Comparison of ENCODE assay signal across 1 cellular context in genomic region chr1:62336638-62337534, GRCh38.
TF ChIP-seq lines count a peak whose summit lies in the region.

No MANE protein-coding gene starts in this region.

TF ChIP-seq in WTC11, 78 proteins besides CTCF, POLR2A, EP300 and RAD21 (continued from another document):
- TF ChIP-seq OVOL2 (CRISPR knock-in tag; IDR thresholded peaks at IDR 0.05; ENCODE audit: borderline replicate concordance): no peak
- no peak for TF ChIP-seq ZNF138 (CRISPR knock-in tag; conservative IDR thresholded peaks at IDR 0.05)
- TF ChIP-seq AR (CRISPR knock-in tag; IDR thresholded peaks at IDR 0.05): no peak
- no peak for TF ChIP-seq ZNF121 (CRISPR knock-in tag; IDR thresholded peaks at IDR 0.05)
- no peak for TF ChIP-seq GTF2I (CRISPR knock-in tag; conservative IDR thresholded peaks at IDR 0.05)
- TF ChIP-seq MAX (CRISPR knock-in tag; IDR thresholded peaks at IDR 0.05): no peak
- TF ChIP-seq FOXP4 (CRISPR knock-in tag; IDR thresholded peaks at IDR 0.05): no peak
- no peak for TF ChIP-seq ZNF532 (CRISPR knock-in tag; IDR thresholded peaks at IDR 0.05; ENCODE audit: borderline replicate concordance)
- no peak for TF ChIP-seq ZBTB43 (CRISPR knock-in tag; IDR thresholded peaks at IDR 0.05)
- no peak for TF ChIP-seq E2F1 (CRISPR knock-in tag; IDR thresholded peaks at IDR 0.05)
- TF ChIP-seq ARID4B (CRISPR knock-in tag; IDR thresholded peaks at IDR 0.05; ENCODE audit: borderline replicate concordance): no peak
- no peak for TF ChIP-seq KAT7 (CRISPR knock-in tag; IDR thresholded peaks at IDR 0.05; ENCODE audit: borderline replicate concordance)
- TF ChIP-seq IRF1 (CRISPR knock-in tag; IDR thresholded peaks at IDR 0.05): no peak
- TF ChIP-seq PREB (CRISPR knock-in tag; IDR thresholded peaks at IDR 0.05; ENCODE audit: borderline replicate concordance): no peak
- no peak for TF ChIP-seq ZNF423 (CRISPR knock-in tag; IDR thresholded peaks at IDR 0.05)
- no peak for TF ChIP-seq RELA (CRISPR knock-in tag; IDR thresholded peaks at IDR 0.05; ENCODE audit: borderline replicate concordance)
